29 cellular contexts compared by ENCODE assay signal in genomic region chr1:240134113-240134512, GRCh38.
"Had no signal": no experiment of that assay in that cellular context is flagged by ENCODE, and none has a peak within 500 bp of the region (broad histone marks: within the 10 kb centered on the region; RNA-seq: fewer than 3 reads in every experiment).

No MANE protein-coding gene starts in this region.

- H3K9me3 ChIP-seq: MG63 had no signal

- H3K27me3 ChIP-seq: MG63 had no signal

- DNase-seq: Karpas-422, Kasumi-1, MG63, MM.1S, MV-4-11, NCI-H1048, NCI-H1092, NCI-H1092 treated with DMSO at 0.1 percent for 48 hours, NCI-H1105, NCI-H1105 treated with DMSO at 0.1 percent for 48 hours, NCI-H1417 treated with DMSO at 0.1 percent for 48 hours, NCI-H1694, NCI-H1694 treated with DMSO at 0.1 percent for 48 hours, NCI-H187, NCI-H187 treated with DMSO at 0.1 percent for 48 hours, NCI-H1930, NCI-H2029, NCI-H2029 treated with DMSO at 0.1 percent for 48 hours, NCI-H2081 treated with DMSO at 0.1 percent for 48 hours, NCI-H2107, NCI-H2171, NCI-H2171 treated with DMSO at 0.1 percent for 48 hours, NCI-H2227 treated with DMSO at 0.1 percent for 48 hours, NCI-H226, NCI-H345, NCI-H446, NCI-H446 treated with DMSO at 0.1 percent for 48 hours, NCI-H510A, NCI-H510A treated with DMSO at 0.1 percent for 48 hours had no signal

- H3K4me3 ChIP-seq: MG63 had no signal
